Comparison of ENCODE assay signal across 1 cellular context in the genomic region with DNA sequence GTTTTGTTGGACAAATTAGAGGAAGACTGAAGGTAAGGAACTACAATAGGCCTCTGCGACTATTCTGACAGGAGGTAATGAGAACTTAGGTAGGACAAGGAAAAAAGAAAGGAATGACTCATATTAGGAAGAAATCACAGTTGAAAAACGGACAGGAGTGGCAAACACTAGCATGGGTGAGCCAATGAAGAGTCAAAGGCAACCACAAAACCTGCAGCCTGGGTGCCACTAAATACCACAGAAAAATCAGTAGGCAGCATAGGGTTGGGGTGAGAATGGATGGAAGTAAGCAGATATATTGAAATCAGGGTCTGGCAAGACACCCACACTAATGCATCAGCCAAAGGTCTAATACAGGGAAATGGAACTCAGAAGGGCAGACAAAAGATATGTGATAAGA.
TF ChIP-seq lines count a peak whose summit lies in the region.

No MANE protein-coding gene starts in this region.

TF ChIP-seq in GM12878, 131 proteins besides CTCF, POLR2A, EP300 and RAD21:
- TF ChIP-seq, protein P1, sequence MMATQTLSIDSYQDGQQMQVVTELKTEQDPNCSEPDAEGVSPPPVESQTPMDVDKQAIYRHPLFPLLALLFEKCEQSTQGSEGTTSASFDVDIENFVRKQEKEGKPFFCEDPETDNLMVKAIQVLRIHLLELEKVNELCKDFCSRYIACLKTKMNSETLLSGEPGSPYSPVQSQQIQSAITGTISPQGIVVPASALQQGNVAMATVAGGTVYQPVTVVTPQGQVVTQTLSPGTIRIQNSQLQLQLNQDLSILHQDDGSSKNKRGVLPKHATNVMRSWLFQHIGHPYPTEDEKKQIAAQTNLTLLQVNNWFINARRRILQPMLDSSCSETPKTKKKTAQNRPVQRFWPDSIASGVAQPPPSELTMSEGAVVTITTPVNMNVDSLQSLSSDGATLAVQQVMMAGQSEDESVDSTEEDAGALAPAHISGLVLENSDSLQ (IDR thresholded peaks at IDR 0.05): no peak
- TF ChIP-seq SMARCA5 (IDR thresholded peaks at IDR 0.05) (no peak), SP1 (IDR thresholded peaks at IDR 0.05; ENCODE audit: low read depth, low read length) (no peak), SMC3 (IDR thresholded peaks at IDR 0.05; ENCODE audit: borderline replicate concordance, low read length) (no peak), NR2C1 (IDR thresholded peaks at IDR 0.05) (no peak), POLR2AphosphoS5 (IDR thresholded peaks at IDR 0.05; ENCODE audit: low read length) (no peak), STAT1 (conservative IDR thresholded peaks at IDR 0.05) (no peak), ZSCAN29 (IDR thresholded peaks at IDR 0.05) (no peak), SIX5 (IDR thresholded peaks at IDR 0.05; ENCODE audit: low read depth, low read length, severe bottlenecking) (no peak), BHLHE40 (IDR thresholded peaks at IDR 0.05; ENCODE audit: borderline replicate concordance in 1 of 2, low read depth in 2 of 2, low read length in 1 of 2) (no peak), RBBP5 (conservative IDR thresholded peaks at IDR 0.05) (no peak), JUND (IDR thresholded peaks at IDR 0.05; ENCODE audit: low read depth, low read length) (no peak), CHD2 (IDR thresholded peaks at IDR 0.05; ENCODE audit: borderline replicate concordance, low read depth, low read length) (no peak), NFYA (IDR thresholded peaks at IDR 0.05; ENCODE audit: borderline replicate concordance, low read depth, low read length) (no peak), BCL11A (IDR thresholded peaks at IDR 0.05; ENCODE audit: low read depth, low read length) (no peak)
- TF ChIP-seq, protein P2, sequence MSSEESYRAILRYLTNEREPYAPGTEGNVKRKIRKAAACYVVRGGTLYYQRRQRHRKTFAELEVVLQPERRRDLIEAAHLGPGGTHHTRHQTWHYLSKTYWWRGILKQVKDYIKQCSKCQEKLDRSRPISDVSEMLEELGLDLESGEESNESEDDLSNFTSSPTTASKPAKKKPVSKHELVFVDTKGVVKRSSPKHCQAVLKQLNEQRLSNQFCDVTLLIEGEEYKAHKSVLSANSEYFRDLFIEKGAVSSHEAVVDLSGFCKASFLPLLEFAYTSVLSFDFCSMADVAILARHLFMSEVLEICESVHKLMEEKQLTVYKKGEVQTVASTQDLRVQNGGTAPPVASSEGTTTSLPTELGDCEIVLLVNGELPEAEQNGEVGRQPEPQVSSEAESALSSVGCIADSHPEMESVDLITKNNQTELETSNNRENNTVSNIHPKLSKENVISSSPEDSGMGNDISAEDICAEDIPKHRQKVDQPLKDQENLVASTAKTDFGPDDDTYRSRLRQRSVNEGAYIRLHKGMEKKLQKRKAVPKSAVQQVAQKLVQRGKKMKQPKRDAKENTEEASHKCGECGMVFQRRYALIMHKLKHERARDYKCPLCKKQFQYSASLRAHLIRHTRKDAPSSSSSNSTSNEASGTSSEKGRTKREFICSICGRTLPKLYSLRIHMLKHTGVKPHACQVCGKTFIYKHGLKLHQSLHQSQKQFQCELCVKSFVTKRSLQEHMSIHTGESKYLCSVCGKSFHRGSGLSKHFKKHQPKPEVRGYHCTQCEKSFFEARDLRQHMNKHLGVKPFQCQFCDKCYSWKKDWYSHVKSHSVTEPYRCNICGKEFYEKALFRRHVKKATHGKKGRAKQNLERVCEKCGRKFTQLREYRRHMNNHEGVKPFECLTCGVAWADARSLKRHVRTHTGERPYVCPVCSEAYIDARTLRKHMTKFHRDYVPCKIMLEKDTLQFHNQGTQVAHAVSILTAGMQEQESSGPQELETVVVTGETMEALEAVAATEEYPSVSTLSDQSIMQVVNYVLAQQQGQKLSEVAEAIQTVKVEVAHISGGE (CRISPR knock-in tag; IDR thresholded peaks at IDR 0.05): no peak
- TF ChIP-seq, protein P3, sequence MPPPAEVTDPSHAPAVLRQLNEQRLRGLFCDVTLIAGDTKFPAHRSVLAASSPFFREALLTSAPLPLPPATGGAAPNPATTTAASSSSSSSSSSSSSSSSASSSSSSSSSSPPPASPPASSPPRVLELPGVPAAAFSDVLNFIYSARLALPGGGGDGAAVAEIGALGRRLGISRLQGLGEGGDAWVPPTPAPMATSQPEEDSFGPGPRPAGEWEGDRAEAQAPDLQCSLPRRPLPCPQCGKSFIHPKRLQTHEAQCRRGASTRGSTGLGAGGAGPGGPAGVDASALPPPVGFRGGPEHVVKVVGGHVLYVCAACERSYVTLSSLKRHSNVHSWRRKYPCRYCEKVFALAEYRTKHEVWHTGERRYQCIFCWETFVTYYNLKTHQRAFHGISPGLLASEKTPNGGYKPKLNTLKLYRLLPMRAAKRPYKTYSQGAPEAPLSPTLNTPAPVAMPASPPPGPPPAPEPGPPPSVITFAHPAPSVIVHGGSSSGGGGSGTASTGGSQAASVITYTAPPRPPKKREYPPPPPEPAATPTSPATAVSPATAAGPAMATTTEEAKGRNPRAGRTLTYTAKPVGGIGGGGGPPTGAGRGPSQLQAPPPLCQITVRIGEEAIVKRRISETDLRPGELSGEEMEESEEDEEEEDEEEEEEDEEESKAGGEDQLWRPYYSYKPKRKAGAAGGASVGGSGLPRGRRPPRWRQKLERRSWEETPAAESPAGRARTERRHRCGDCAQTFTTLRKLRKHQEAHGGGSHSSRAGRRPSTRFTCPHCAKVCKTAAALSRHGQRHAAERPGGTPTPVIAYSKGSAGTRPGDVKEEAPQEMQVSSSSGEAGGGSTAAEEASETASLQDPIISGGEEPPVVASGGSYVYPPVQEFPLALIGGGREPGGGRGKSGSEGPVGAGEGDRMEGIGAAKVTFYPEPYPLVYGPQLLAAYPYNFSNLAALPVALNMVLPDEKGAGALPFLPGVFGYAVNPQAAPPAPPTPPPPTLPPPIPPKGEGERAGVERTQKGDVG (CRISPR knock-in tag; IDR thresholded peaks at IDR 0.05): no peak
- TF ChIP-seq, protein P4, sequence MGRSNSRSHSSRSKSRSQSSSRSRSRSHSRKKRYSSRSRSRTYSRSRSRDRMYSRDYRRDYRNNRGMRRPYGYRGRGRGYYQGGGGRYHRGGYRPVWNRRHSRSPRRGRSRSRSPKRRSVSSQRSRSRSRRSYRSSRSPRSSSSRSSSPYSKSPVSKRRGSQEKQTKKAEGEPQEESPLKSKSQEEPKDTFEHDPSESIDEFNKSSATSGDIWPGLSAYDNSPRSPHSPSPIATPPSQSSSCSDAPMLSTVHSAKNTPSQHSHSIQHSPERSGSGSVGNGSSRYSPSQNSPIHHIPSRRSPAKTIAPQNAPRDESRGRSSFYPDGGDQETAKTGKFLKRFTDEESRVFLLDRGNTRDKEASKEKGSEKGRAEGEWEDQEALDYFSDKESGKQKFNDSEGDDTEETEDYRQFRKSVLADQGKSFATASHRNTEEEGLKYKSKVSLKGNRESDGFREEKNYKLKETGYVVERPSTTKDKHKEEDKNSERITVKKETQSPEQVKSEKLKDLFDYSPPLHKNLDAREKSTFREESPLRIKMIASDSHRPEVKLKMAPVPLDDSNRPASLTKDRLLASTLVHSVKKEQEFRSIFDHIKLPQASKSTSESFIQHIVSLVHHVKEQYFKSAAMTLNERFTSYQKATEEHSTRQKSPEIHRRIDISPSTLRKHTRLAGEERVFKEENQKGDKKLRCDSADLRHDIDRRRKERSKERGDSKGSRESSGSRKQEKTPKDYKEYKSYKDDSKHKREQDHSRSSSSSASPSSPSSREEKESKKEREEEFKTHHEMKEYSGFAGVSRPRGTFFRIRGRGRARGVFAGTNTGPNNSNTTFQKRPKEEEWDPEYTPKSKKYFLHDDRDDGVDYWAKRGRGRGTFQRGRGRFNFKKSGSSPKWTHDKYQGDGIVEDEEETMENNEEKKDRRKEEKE (IDR thresholded peaks at IDR 0.05): no peak
